In genomic region chr1:27503961-27504587, GRCh38 we compare ENCODE assay signal across 1 cellular context.
TF ChIP-seq lines count a peak whose summit lies in the region.

No MANE protein-coding gene starts in this region.

TF ChIP-seq in HepG2, 621 proteins besides CTCF, POLR2A, EP300 and RAD21 (continued from another document and continues in another):
- TF ChIP-seq AKNA (CRISPR knock-in tag; IDR thresholded peaks at IDR 0.05; ENCODE audit: borderline replicate concordance): no peak
- TF ChIP-seq ZBTB21 (CRISPR knock-in tag; IDR thresholded peaks at IDR 0.05): no peak
- no peak for TF ChIP-seq TSC22D2 (CRISPR knock-in tag; IDR thresholded peaks at IDR 0.05; ENCODE audit: borderline replicate concordance)
- TF ChIP-seq ZNF263 (CRISPR knock-in tag; IDR thresholded peaks at IDR 0.05): no peak
- no peak for TF ChIP-seq SMAD3 (CRISPR knock-in tag; IDR thresholded peaks at IDR 0.05)
- TF ChIP-seq ZNF33B (CRISPR knock-in tag; IDR thresholded peaks at IDR 0.05): no peak
- no peak for TF ChIP-seq TEAD3 (CRISPR knock-in tag; optimal IDR thresholded peaks at IDR 0.05; ENCODE audit: borderline replicate concordance)
- TF ChIP-seq HNF4A (CRISPR knock-in tag; IDR thresholded peaks at IDR 0.05): peak; percentile 54; the same call in 1 of the 2 replicates
- TF ChIP-seq ZNF552 (CRISPR knock-in tag; IDR thresholded peaks at IDR 0.05; ENCODE audit: borderline replicate concordance): no peak
- no peak for TF ChIP-seq SP4 (CRISPR knock-in tag; IDR thresholded peaks at IDR 0.05)
- TF ChIP-seq NFIC (IDR thresholded peaks at IDR 0.05; ENCODE audit: low read length): no peak
- 0 out of 2 replicates have a peak, but pooled peaks have one; percentile 2 for TF ChIP-seq SALL2 (CRISPR knock-in tag; IDR thresholded peaks at IDR 0.05)
- no peak for TF ChIP-seq TCF7L2 (IDR thresholded peaks at IDR 0.05; ENCODE audit: low read depth, low read length)
- no peak for TF ChIP-seq SCMH1 (CRISPR knock-in tag; IDR thresholded peaks at IDR 0.05; ENCODE audit: borderline replicate concordance)
- no peak for TF ChIP-seq ZGPAT (CRISPR knock-in tag; IDR thresholded peaks at IDR 0.05)
- no peak for TF ChIP-seq USF2 (IDR thresholded peaks at IDR 0.05; ENCODE audit: low read depth, low read length)
- no peak for TF ChIP-seq USF2 (CRISPR knock-in tag; IDR thresholded peaks at IDR 0.05; ENCODE audit: borderline replicate concordance)
- TF ChIP-seq ZNF605 (CRISPR knock-in tag; IDR thresholded peaks at IDR 0.05): no peak
- no peak for TF ChIP-seq ZSCAN30 (CRISPR knock-in tag; IDR thresholded peaks at IDR 0.05)
- no peak for TF ChIP-seq KLF9 (CRISPR knock-in tag; IDR thresholded peaks at IDR 0.05; ENCODE audit: low read depth)
- no peak for TF ChIP-seq ZNF17 (CRISPR knock-in tag; IDR thresholded peaks at IDR 0.05)
- TF ChIP-seq FOXC1 (CRISPR knock-in tag; IDR thresholded peaks at IDR 0.05; ENCODE audit: borderline replicate concordance): no peak
- TF ChIP-seq ERF (CRISPR knock-in tag; IDR thresholded peaks at IDR 0.05): no peak
- TF ChIP-seq ZNF678 (CRISPR knock-in tag; IDR thresholded peaks at IDR 0.05): no peak
- TF ChIP-seq ZBTB46 (CRISPR knock-in tag; IDR thresholded peaks at IDR 0.05; ENCODE audit: borderline replicate concordance): no peak
- TF ChIP-seq ZNF670 (CRISPR knock-in tag; IDR thresholded peaks at IDR 0.05; ENCODE audit: borderline replicate concordance): no peak
- no peak for TF ChIP-seq DMTF1 (CRISPR knock-in tag; IDR thresholded peaks at IDR 0.05)
- no peak for TF ChIP-seq ZUFSP (CRISPR knock-in tag; IDR thresholded peaks at IDR 0.05; ENCODE audit: borderline replicate concordance)
- no peak for TF ChIP-seq ZNF354B (CRISPR knock-in tag; IDR thresholded peaks at IDR 0.05)
- TF ChIP-seq ZNF75D (CRISPR knock-in tag; IDR thresholded peaks at IDR 0.05; ENCODE audit: borderline replicate concordance): no peak
- TF ChIP-seq ZBTB14 (CRISPR knock-in tag; IDR thresholded peaks at IDR 0.05): no peak
- TF ChIP-seq ZNF776 (CRISPR knock-in tag; IDR thresholded peaks at IDR 0.05): no peak
- no peak for TF ChIP-seq RAD51 (IDR thresholded peaks at IDR 0.05; ENCODE audit: borderline replicate concordance)
- TF ChIP-seq ARID5B (CRISPR knock-in tag; IDR thresholded peaks at IDR 0.05): no peak
- TF ChIP-seq ZNF7 (CRISPR knock-in tag; IDR thresholded peaks at IDR 0.05): no peak
- 0 out of 2 replicates have a peak, but pooled peaks have one; percentile 11 for TF ChIP-seq MTF2 (CRISPR knock-in tag; IDR thresholded peaks at IDR 0.05; ENCODE audit: borderline replicate concordance)
- no peak for TF ChIP-seq TCF7 (IDR thresholded peaks at IDR 0.05; ENCODE audit: low read depth)
- TF ChIP-seq ZNF337 (CRISPR knock-in tag; IDR thresholded peaks at IDR 0.05; ENCODE audit: borderline replicate concordance, low read depth): no peak
- TF ChIP-seq ZNF850 (CRISPR knock-in tag; conservative IDR thresholded peaks at IDR 0.05): no peak
- TF ChIP-seq BHLHE40 (IDR thresholded peaks at IDR 0.05; ENCODE audit: low read length): no peak
- TF ChIP-seq ZSCAN22 (CRISPR knock-in tag; IDR thresholded peaks at IDR 0.05): no peak
- TF ChIP-seq ZSCAN21 (CRISPR knock-in tag; IDR thresholded peaks at IDR 0.05; ENCODE audit: borderline replicate concordance): no peak
- no peak for TF ChIP-seq SMARCE1 (IDR thresholded peaks at IDR 0.05; ENCODE audit: borderline replicate concordance)
- TF ChIP-seq ZMYM4 (CRISPR knock-in tag; IDR thresholded peaks at IDR 0.05): no peak
- TF ChIP-seq MXD1 (CRISPR knock-in tag; IDR thresholded peaks at IDR 0.05): no peak
- TF ChIP-seq ZBTB7A (CRISPR knock-in tag; IDR thresholded peaks at IDR 0.05): no peak
